10 cellular contexts compared by ENCODE assay signal in the genomic region with DNA sequence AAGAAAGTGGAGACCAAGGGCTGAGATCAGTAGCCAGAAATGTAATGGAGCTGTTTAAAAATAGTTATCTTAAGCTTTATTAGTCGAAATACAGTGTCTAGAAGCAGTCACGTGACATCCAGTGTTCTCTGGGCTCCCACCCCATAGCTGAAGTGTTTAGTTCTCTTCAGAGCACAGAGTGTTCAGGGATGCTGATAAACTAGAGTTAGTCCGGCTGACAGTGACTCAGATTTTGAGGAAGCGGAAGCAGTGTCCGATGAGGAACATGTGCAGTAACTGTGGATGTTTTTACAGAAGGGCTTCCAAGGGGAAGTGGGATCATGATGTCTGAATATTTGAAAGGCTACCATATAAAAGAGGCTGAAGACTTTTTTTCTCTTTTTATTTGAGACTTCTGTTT.
DNase-seq lines count a peak whose midpoint lies in the region; ATAC-seq lines count a peak whose summit lies in the region.
"Had no signal": no experiment of that assay in that cellular context is flagged by ENCODE, and none has a peak within 500 bp of the region (broad histone marks: within the 10 kb centered on the region; RNA-seq: fewer than 3 reads in every experiment).

No MANE protein-coding gene starts in this region.

- 4 to 11% methylated on average over 5 of the region's 5 CpGs for WGBS in GM23248 (ENCODE audit: low coverage in 1 of 2, low lambda C conversion rate in 2 of 2, missing lambda C conversion rate in 2 of 2), 2 experiments

- H3K27ac Mint-ChIP-seq in T-helper 2 cell treated with Interferon-gamma antibody and Interleukin-4, amounts not matched to agents 5 μg/mL and 100 μg/mL, for 36 hours: no peak overlapping the region

- peaks cover 100% of the 10 kb centered on the region for H3K79me2 ChIP-seq in GM23248 (ENCODE audit: insufficient read depth)

- in situ Hi-C loops in GM23248 (cut with MboI): no loop called here

- no peaks in the 10 kb centered on the region for H3K36me3 ChIP-seq in GM23248 (ENCODE audit: low read depth)
- H3K36me3 ChIP-seq in skeletal muscle tissue (ENCODE audit: control insufficient read depth in 3 of 3, insufficient read depth in 3 of 3, low read length in 3 of 3): peaks cover 0 to 4% (median 4%) of the 10 kb centered on the region in 3 donors

- intact Hi-C loops in left cardiac atrium (cut with DNase I): no loop called here

- H3F3A ChIP-seq in GM23248 (ENCODE audit: insufficient read depth): peaks cover 7% of the 10 kb centered on the region

- no peaks in the 10 kb centered on the region for H3K9me2 ChIP-seq in GM23248 (ENCODE audit: insufficient read depth)

- H3K9me3 Mint-ChIP-seq in T-helper 2 cell treated with Interferon-gamma antibody and Interleukin-4, amounts not matched to agents 5 μg/mL and 100 μg/mL, for 36 hours: no peaks in the 10 kb centered on the region

- H3K4me2 ChIP-seq in GM23248 (ENCODE audit: unreplicated experiment): peak overlapping the region; percentile 10

- peaks cover 26% of the 10 kb centered on the region for H3K4me1 Mint-ChIP-seq in T-helper 2 cell treated with Interferon-gamma antibody and Interleukin-4, amounts not matched to agents 5 μg/mL and 100 μg/mL, for 36 hours (ENCODE audit: low read depth)

- H3K27me3 ChIP-seq in GM23248 (replicated peaks; ENCODE audit: insufficient read depth) (no peaks in the 10 kb centered on the region), skeletal muscle tissue (ENCODE audit: control insufficient read depth in 3 of 3, insufficient read depth in 3 of 3, low read length in 3 of 3) (no peaks in the 10 kb centered on the region)

- peak; percentile 91 to 95 for ATAC-seq in left cardiac atrium

- no peak overlapping the region for H3K4me3 Mint-ChIP-seq in T-helper 2 cell treated with Interferon-gamma antibody and Interleukin-4, amounts not matched to agents 5 μg/mL and 100 μg/mL, for 36 hours

- H3K27ac ChIP-seq in GM23248 (no peak overlapping the region), skeletal muscle tissue (ENCODE audit: low read depth, low read length) (peak overlapping the region; percentile 29)

- no peaks in the 10 kb centered on the region for H3K9me3 ChIP-seq in GM23248 (ENCODE audit: low read depth)
- H3K9me3 ChIP-seq in skeletal muscle tissue (ENCODE audit: control insufficient read depth in 3 of 3, low read length in 3 of 3): no peaks in the 10 kb centered on the region

- H3K36me3 Mint-ChIP-seq in T-helper 2 cell treated with Interferon-gamma antibody and Interleukin-4, amounts not matched to agents 5 μg/mL and 100 μg/mL, for 36 hours (ENCODE audit: low read depth): peaks cover 5% of the 10 kb centered on the region

- H3K4me3 ChIP-seq in GM23248: no peak overlapping the region
- no peak overlapping the region for H3K4me3 ChIP-seq in skeletal muscle tissue (ENCODE audit: low read length in 3 of 3)

- H2AFZ ChIP-seq in GM23248: no peak overlapping the region

- DNase-seq in GM23248: peak; percentile 75
- DNase-seq in amniotic epithelial cell (ENCODE audit: low read depth): peak; percentile 92
- DNase-seq in left cardiac atrium: peak; percentile 73
- no peak for DNase-seq in activated naive CD4-positive, alpha-beta T cell treated with anti-CD3 and anti-CD28 coated beads, Interleukin-2, amount 50 U/mL, for 16 hours
- DNase-seq in T-helper 2 cell treated with Interferon-gamma antibody and Interleukin-4, amounts not matched to agents 5 μg/mL and 100 μg/mL, for 36 hours (ENCODE audit: low spot score): no peak
- no peak for DNase-seq in DMS79 treated with DMSO at 0.1 percent for 48 hours (lab: John Stamatoyannopoulos, UW)
- no peak for DNase-seq in NCI-H82 (lab: John Stamatoyannopoulos, UW)
- DNase-seq: effector CD8-positive, alpha-beta T cell; NCI-H187 had no signal

- H3K4me1 ChIP-seq in GM23248 (ENCODE audit: insufficient read depth) (peaks cover 8% of the 10 kb centered on the region), skeletal muscle tissue (ENCODE audit: control insufficient read depth in 3 of 3, insufficient read depth in 3 of 3, low read length in 3 of 3) (peaks cover 26 to 58% (median 27%) of the 10 kb centered on the region in 3 donors)

- peaks cover 6% of the 10 kb centered on the region; the same call in 1 of the 2 replicates for H4K20me1 ChIP-seq in GM23248 (ENCODE audit: insufficient read depth)

- no peaks in the 10 kb centered on the region for H3K27me3 Mint-ChIP-seq in T-helper 2 cell treated with Interferon-gamma antibody and Interleukin-4, amounts not matched to agents 5 μg/mL and 100 μg/mL, for 36 hours (ENCODE audit: low read depth)

- H3K9ac ChIP-seq in GM23248 (no peak overlapping the region), skeletal muscle tissue (ENCODE audit: low read depth in 1 of 3, low read length in 3 of 3) (no peak overlapping the region)

Comparison
In these comparisons a context has a peak if more than half of its experiments do, and no peak if none do; other contexts are left out.
1. DNase-seq: peak in GM23248 (single experiment), amniotic epithelial cell (single experiment) and left cardiac atrium (single experiment); none in activated naive CD4-positive, alpha-beta T cell treated with anti-CD3 and anti-CD28 coated beads, Interleukin-2, amount 50 U/mL, for 16 hours (single experiment), T-helper 2 cell treated with Interferon-gamma antibody and Interleukin-4, amounts not matched to agents 5 μg/mL and 100 μg/mL, for 36 hours (single experiment), DMS79 treated with DMSO at 0.1 percent for 48 hours (single experiment) and NCI-H82 (single experiment).